Comparison of ENCODE assay signal across 12 cellular contexts in genomic region chr3:18153571-18154173, GRCh38.
DNase-seq lines count a peak whose midpoint lies in the region; ATAC-seq and TF ChIP-seq lines count a peak whose summit lies in the region.
"Had no signal": no experiment of that assay in that cellular context is flagged by ENCODE, and none has a peak within 500 bp of the region (broad histone marks: within the 10 kb centered on the region; RNA-seq: fewer than 3 reads in every experiment).

No MANE protein-coding gene starts in this region.

- H3K27me3 ChIP-seq in kidney epithelial cell (ENCODE audit: control insufficient read depth, insufficient read depth, low read length): no peaks in the 10 kb centered on the region
- H3K27me3 ChIP-seq: tibial nerve had no signal

- DNase-seq in AG20443 (ENCODE audit: low spot score) (peak; percentile 75), HS-5 (ENCODE audit: low read depth) (peak; percentile 63), amniotic epithelial cell (ENCODE audit: low read depth) (peak; percentile 42), kidney epithelial cell (ENCODE audit: low read depth) (peak; percentile 65)
- no peak for DNase-seq in stimulated activated CD4-positive, alpha-beta T cell treated with anti-CD3 and anti-CD28 coated beads, Interleukin-4, amount 100 ng/mL, for 24 hours
- DNase-seq: activated CD4-positive, alpha-beta memory T cell treated with anti-CD3 and anti-CD28 coated beads, Interleukin-2, amount 10 ng/mL, durations not matched to agents 7 days and 5 days; left ventricle myocardium inferior; NK-92 treated with Interleukin-12 subunit alpha and Interleukin-12 subunit beta, amount 100 ng/mL, for 24 hours had no signal

- no peaks in the 10 kb centered on the region for H3K36me3 ChIP-seq in kidney epithelial cell (ENCODE audit: control insufficient read depth, insufficient read depth, low read length)
- H3K36me3 ChIP-seq: left ventricle myocardium inferior, tibial nerve had no signal

- H3K4me3 ChIP-seq in kidney epithelial cell (ENCODE audit: low read depth, low read length): no peak overlapping the region
- H3K4me3 ChIP-seq: left ventricle myocardium inferior, tibial nerve had no signal

- TF ChIP-seq CTCF in kidney epithelial cell (IDR thresholded peaks at IDR 0.05; ENCODE audit: insufficient read depth, low read length, poor library complexity, severe bottlenecking): no peak

- no peak for ATAC-seq in HG02852 (IDR thresholded peaks at IDR 0.05; ENCODE audit: unreplicated experiment)
- ATAC-seq in GM19328 (IDR thresholded peaks at IDR 0.05; ENCODE audit: unreplicated experiment): no peak
- ATAC-seq in HG03095 (IDR thresholded peaks at IDR 0.05; ENCODE audit: unreplicated experiment): no peak
